Comparison of ENCODE assay signal across 9 cellular contexts in the genomic region with DNA sequence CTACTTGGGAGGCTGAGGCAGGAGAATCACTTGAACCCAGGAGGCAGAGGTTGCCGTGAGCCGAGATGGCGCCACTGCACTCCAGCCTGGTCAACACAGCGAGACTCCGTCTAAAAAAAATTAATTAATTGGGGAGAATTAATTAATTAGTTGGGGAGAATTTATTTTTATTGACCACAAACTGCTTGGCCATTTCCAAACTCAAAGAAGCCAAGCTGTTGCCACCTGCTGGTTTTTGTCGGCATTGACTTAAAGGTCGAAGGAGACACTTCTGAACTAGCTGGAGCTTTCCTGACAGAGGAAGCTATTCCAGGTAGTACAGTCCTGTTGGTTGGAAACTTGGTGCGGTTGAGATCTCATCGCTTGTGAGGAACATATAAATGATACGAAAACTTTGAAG. TPM values are rescaled to one million over a fixed set of nuclear protein-coding genes. Genes with fewer than 3 reads are reported as not detected.
DNase-seq lines count a peak whose midpoint lies in the region; ATAC-seq, FAIRE-seq and TF ChIP-seq lines count a peak whose summit lies in the region.
"Had no signal": no experiment of that assay in that cellular context is flagged by ENCODE, and none has a peak within 500 bp of the region (broad histone marks: within the 10 kb centered on the region; RNA-seq: fewer than 3 reads in every experiment).

No MANE protein-coding gene starts in this region.

- H3K27me3 ChIP-seq in CD4-positive, alpha-beta T cell (ENCODE audit: control insufficient read depth, insufficient read depth, low read length): no peaks in the 10 kb centered on the region

- ATAC-seq in CD4-positive, alpha-beta T cell (ENCODE audit: poor library complexity): no peak
- ATAC-seq in WTC11: peak; percentile 85
- no peak for ATAC-seq in HG03108 (IDR thresholded peaks at IDR 0.05; ENCODE audit: unreplicated experiment)

- no peak for TF ChIP-seq POLR2A in GM12891 (IDR thresholded peaks at IDR 0.05; ENCODE audit: low read depth, low read length)

- H3K4me3 Mint-ChIP-seq in CD4-positive, alpha-beta T cell: no peak overlapping the region
- no peak overlapping the region for H3K4me3 Mint-ChIP-seq in WTC11

- intact Hi-C loops in CD4-positive, alpha-beta T cell (cut with DNase I, micrococcal nuclease): no loop called here

- no peaks in the 10 kb centered on the region for H3K9me3 Mint-ChIP-seq in CD4-positive, alpha-beta T cell
- no peaks in the 10 kb centered on the region for H3K9me3 Mint-ChIP-seq in WTC11

- FAIRE-seq in GM12891 (lab: Jason Lieb, UNC): no peak

- CTCF ChIA-PET in CD4-positive, alpha-beta T cell (lab: Charles Lee): no interaction called here
- CTCF ChIA-PET in WTC11 (lab: Charles Lee): interaction anchor here (0.6 to 2.6 kb wide), 17 partner anchors 9 to 375 kb away, joined by 3 to 37 read pairs (median 4); a partner anchor contains a TSS

- H3K27ac ChIP-seq in CD4-positive, alpha-beta T cell (ENCODE audit: low read depth, low read length): no peak overlapping the region

- DNase-seq in CD4-positive, alpha-beta T cell: no peak
- DNase-seq in GM12891 (ENCODE audit: insufficient read length, low spot score): peak; percentile 46
- peak; percentile 21 for DNase-seq in KBM-7
- DNase-seq in WTC11 (ENCODE audit: low spot score): peak; percentile 66
- DNase-seq in kidney tubule cell (ENCODE audit: low spot score): peak; percentile 45
- no peak for DNase-seq in middle frontal gyrus (ENCODE audit: extremely low spot score, low spot score)
- DNase-seq in NOMO-1 treated with dmso at 0.1 percent for 144 hours (lab: John Stamatoyannopoulos, UW; ENCODE audit: unreplicated experiment): no peak

- H3K4me1 Mint-ChIP-seq in CD4-positive, alpha-beta T cell (ENCODE audit: low read depth): no peaks in the 10 kb centered on the region
- no peaks in the 10 kb centered on the region for H3K4me1 Mint-ChIP-seq in WTC11

- in situ Hi-C loops in KBM-7 (cut with MboI; ENCODE audit: low pct_unique_long_range_greater_than_20kb, low sequenced_read_pairs): no loop called here

- H3K27ac Mint-ChIP-seq in CD4-positive, alpha-beta T cell: no peak overlapping the region
- H3K27ac Mint-ChIP-seq in WTC11: no peak overlapping the region

- no peaks in the 10 kb centered on the region for H3K36me3 Mint-ChIP-seq in CD4-positive, alpha-beta T cell (ENCODE audit: low read depth)
- no peaks in the 10 kb centered on the region for H3K36me3 Mint-ChIP-seq in WTC11

- H3K27me3 Mint-ChIP-seq in CD4-positive, alpha-beta T cell: peaks cover 9% of the 10 kb centered on the region
- no peaks in the 10 kb centered on the region for H3K27me3 Mint-ChIP-seq in WTC11 (ENCODE audit: low read depth)

- no peaks in the 10 kb centered on the region for H3K9me3 ChIP-seq in CD4-positive, alpha-beta T cell (ENCODE audit: control insufficient read depth, low read length)

- POLR2A ChIA-PET in CD4-positive, alpha-beta T cell (lab: Charles Lee): no interaction called here
- POLR2A ChIA-PET in WTC11 (lab: Charles Lee): no interaction called here

- TF ChIP-seq CTCF in CD4-positive, alpha-beta T cell (IDR thresholded peaks at IDR 0.05): peak; percentile 22
- no peak; the same call in 1 of the 2 replicates for TF ChIP-seq CTCF in WTC11 (IDR thresholded peaks at IDR 0.05)

TF ChIP-seq in GM12891, 5 proteins besides CTCF, POLR2A, EP300 and RAD21:
- TF ChIP-seq TAF1 (IDR thresholded peaks at IDR 0.05; ENCODE audit: low read depth, low read length): no peak
- no peak for TF ChIP-seq SPI1 (IDR thresholded peaks at IDR 0.05; ENCODE audit: low read depth, low read length)

TF ChIP-seq in WTC11, 78 proteins besides CTCF, POLR2A, EP300 and RAD21:
- TF ChIP-seq HMGA2 (CRISPR knock-in tag; IDR thresholded peaks at IDR 0.05) (no peak), ZNF423 (CRISPR knock-in tag; IDR thresholded peaks at IDR 0.05) (no peak), ZNF232 (CRISPR knock-in tag; IDR thresholded peaks at IDR 0.05) (no peak), TCF7 (CRISPR knock-in tag; IDR thresholded peaks at IDR 0.05; ENCODE audit: low read depth) (no peak), GTF2I (CRISPR knock-in tag; conservative IDR thresholded peaks at IDR 0.05) (no peak), RELA (CRISPR knock-in tag; IDR thresholded peaks at IDR 0.05; ENCODE audit: borderline replicate concordance) (no peak), SP1 (CRISPR knock-in tag; conservative IDR thresholded peaks at IDR 0.05) (no peak), GABPB1 (CRISPR knock-in tag; IDR thresholded peaks at IDR 0.05) (no peak)
- TF ChIP-seq, protein P1, sequence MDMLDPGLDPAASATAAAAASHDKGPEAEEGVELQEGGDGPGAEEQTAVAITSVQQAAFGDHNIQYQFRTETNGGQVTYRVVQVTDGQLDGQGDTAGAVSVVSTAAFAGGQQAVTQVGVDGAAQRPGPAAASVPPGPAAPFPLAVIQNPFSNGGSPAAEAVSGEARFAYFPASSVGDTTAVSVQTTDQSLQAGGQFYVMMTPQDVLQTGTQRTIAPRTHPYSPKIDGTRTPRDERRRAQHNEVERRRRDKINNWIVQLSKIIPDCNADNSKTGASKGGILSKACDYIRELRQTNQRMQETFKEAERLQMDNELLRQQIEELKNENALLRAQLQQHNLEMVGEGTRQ (CRISPR knock-in tag; IDR thresholded peaks at IDR 0.05): no peak
- TF ChIP-seq, protein P2, sequence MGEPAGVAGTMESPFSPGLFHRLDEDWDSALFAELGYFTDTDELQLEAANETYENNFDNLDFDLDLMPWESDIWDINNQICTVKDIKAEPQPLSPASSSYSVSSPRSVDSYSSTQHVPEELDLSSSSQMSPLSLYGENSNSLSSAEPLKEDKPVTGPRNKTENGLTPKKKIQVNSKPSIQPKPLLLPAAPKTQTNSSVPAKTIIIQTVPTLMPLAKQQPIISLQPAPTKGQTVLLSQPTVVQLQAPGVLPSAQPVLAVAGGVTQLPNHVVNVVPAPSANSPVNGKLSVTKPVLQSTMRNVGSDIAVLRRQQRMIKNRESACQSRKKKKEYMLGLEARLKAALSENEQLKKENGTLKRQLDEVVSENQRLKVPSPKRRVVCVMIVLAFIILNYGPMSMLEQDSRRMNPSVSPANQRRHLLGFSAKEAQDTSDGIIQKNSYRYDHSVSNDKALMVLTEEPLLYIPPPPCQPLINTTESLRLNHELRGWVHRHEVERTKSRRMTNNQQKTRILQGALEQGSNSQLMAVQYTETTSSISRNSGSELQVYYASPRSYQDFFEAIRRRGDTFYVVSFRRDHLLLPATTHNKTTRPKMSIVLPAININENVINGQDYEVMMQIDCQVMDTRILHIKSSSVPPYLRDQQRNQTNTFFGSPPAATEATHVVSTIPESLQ (CRISPR knock-in tag; IDR thresholded peaks at IDR 0.05): no peak
- TF ChIP-seq, protein P3, sequence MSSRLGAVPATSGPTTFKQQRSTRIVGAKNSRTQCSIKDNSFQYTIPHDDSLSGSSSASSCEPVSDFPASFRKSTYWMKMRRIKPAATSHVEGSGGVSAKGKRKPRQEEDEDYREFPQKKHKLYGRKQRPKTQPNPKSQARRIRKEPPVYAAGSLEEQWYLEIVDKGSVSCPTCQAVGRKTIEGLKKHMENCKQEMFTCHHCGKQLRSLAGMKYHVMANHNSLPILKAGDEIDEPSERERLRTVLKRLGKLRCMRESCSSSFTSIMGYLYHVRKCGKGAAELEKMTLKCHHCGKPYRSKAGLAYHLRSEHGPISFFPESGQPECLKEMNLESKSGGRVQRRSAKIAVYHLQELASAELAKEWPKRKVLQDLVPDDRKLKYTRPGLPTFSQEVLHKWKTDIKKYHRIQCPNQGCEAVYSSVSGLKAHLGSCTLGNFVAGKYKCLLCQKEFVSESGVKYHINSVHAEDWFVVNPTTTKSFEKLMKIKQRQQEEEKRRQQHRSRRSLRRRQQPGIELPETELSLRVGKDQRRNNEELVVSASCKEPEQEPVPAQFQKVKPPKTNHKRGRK (CRISPR knock-in tag; IDR thresholded peaks at IDR 0.05; ENCODE audit: borderline replicate concordance): no peak
- TF ChIP-seq, protein P4, sequence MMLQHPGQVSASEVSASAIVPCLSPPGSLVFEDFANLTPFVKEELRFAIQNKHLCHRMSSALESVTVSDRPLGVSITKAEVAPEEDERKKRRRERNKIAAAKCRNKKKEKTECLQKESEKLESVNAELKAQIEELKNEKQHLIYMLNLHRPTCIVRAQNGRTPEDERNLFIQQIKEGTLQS (CRISPR knock-in tag; conservative IDR thresholded peaks at IDR 0.05): no peak
- TF ChIP-seq, protein P5, sequence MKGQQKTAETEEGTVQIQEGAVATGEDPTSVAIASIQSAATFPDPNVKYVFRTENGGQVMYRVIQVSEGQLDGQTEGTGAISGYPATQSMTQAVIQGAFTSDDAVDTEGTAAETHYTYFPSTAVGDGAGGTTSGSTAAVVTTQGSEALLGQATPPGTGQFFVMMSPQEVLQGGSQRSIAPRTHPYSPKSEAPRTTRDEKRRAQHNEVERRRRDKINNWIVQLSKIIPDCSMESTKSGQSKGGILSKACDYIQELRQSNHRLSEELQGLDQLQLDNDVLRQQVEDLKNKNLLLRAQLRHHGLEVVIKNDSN (CRISPR knock-in tag; IDR thresholded peaks at IDR 0.05): no peak

RNA-seq across cellular contexts. Expression of a gene that starts 13.1 kb away (rescaled TPM):
- not detected for total RNA-seq in CD4-positive, alpha-beta T cell
- polyA plus RNA-seq in GM12891 (2012; ENCODE audit: low read depth, missing spikeins): not detected
- total RNA-seq in WTC11 (2021): 1.5 to 3.0 TPM (median 2.1 TPM) in 3 replicates
- total RNA-seq: mononuclear cell had no signal

RNA-seq across cellular contexts. Expression of a gene that starts 28.2 kb away (rescaled TPM):
- total RNA-seq in CD4-positive, alpha-beta T cell: not detected
- polyA plus RNA-seq in GM12891 (2012; ENCODE audit: low read depth, missing spikeins): not detected
- not detected in 3 replicates for total RNA-seq in WTC11 (2021)
- total RNA-seq: mononuclear cell had no signal

Comparison
In these comparisons a context has a peak if more than half of its experiments do, and no peak if none do; other contexts are left out.
1. DNase-seq: peak in GM12891 (single experiment), KBM-7 (single experiment), WTC11 (single experiment) and kidney tubule cell (single experiment); none in CD4-positive, alpha-beta T cell (0 of 10), middle frontal gyrus (single experiment) and NOMO-1 treated with dmso at 0.1 percent for 144 hours (single experiment).